In the genomic region with DNA sequence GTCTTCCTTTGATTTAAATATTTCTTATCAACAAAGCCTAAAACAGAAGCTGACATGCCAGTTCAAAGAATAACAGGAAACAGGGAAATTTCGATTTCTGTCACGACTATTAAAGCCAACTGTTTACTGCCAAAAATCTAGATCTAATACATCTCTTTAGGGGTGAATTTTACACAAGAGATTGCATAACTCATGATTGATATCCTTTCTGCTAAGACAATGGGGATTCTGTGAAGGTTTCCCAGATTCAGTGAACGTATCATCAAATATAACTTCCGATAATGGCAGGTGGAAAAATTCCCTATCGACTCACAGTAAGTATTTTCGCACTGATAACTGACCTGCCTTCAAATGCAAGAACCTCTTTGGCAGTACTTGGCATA, we compare ENCODE assay signal across 12 cellular contexts. TPM values are rescaled to one million over a fixed set of nuclear protein-coding genes. Genes with fewer than 3 reads are reported as not detected.
DNase-seq lines count a peak whose midpoint lies in the region; ATAC-seq and TF ChIP-seq lines count a peak whose summit lies in the region.
"Had no signal": no experiment of that assay in that cellular context is flagged by ENCODE, and none has a peak within 500 bp of the region (broad histone marks: within the 10 kb centered on the region; RNA-seq: fewer than 3 reads in every experiment).

No MANE protein-coding gene starts in this region.

- H3K4me1 Mint-ChIP-seq in stimulated activated naive CD8-positive, alpha-beta T cell treated with anti-CD3 and anti-CD28 coated beads, Interleukin-15, Interleukin-2, amounts not matched to agents 100 ng/mL and 50 ng/mL, for 24 hours (ENCODE audit: low read depth): peaks cover 28% of the 10 kb centered on the region

- peak overlapping the region; percentile 30 for H3K4me3 Mint-ChIP-seq in stimulated activated naive CD8-positive, alpha-beta T cell treated with anti-CD3 and anti-CD28 coated beads, Interleukin-15, Interleukin-2, amounts not matched to agents 100 ng/mL and 50 ng/mL, for 24 hours

- H3K4me3 ChIP-seq in PC-9: no peak overlapping the region
- H3K4me3 ChIP-seq in upper lobe of right lung: no peak overlapping the region

- H3K9me3 Mint-ChIP-seq in stimulated activated naive CD8-positive, alpha-beta T cell treated with anti-CD3 and anti-CD28 coated beads, Interleukin-15, Interleukin-2, amounts not matched to agents 100 ng/mL and 50 ng/mL, for 24 hours: no peaks in the 10 kb centered on the region

- H3K79me2 ChIP-seq in PC-9 (ENCODE audit: low read depth): 0 out of 2 replicates have a peak, but pooled peaks cover 5% of the 10 kb centered on the region

- POLR2A ChIA-PET in PC-9 (lab: Charles Lee; ENCODE audit: unreplicated experiment): interaction anchor here (0.5 to 0.6 kb wide), 2 partner anchors 62 to 100 kb away, joined by 3 read pairs; no protein-coding TSS in a partner anchor

- H3K4me1 ChIP-seq in PC-9 (replicated peaks; ENCODE audit: insufficient read depth) (peaks cover 22% of the 10 kb centered on the region), upper lobe of right lung (peaks cover 8% of the 10 kb centered on the region)

- H3K9me3 ChIP-seq in PC-9 (ENCODE audit: insufficient read depth, low read depth): no peaks in the 10 kb centered on the region
- no peaks in the 10 kb centered on the region for H3K9me3 ChIP-seq in upper lobe of right lung

- H3K27me3 ChIP-seq in PC-9 (ENCODE audit: insufficient read depth, low read depth) (no peaks in the 10 kb centered on the region), upper lobe of right lung (no peaks in the 10 kb centered on the region)

- H4K20me1 ChIP-seq in PC-9 (ENCODE audit: insufficient read depth): no peaks in the 10 kb centered on the region

- BruUV-seq in PC-9 (replicated peaks; lab: Mats Ljungman, UMichigan): no TSS peak

- no peak overlapping the region for H3K27ac Mint-ChIP-seq in stimulated activated naive CD8-positive, alpha-beta T cell treated with anti-CD3 and anti-CD28 coated beads, Interleukin-15, Interleukin-2, amounts not matched to agents 100 ng/mL and 50 ng/mL, for 24 hours

- DNase-seq in stimulated activated naive CD8-positive, alpha-beta T cell treated with anti-CD3 and anti-CD28 coated beads, Interleukin-15, Interleukin-2, amounts not matched to agents 100 U/mL and 50 U/mL, for 24 hours: no peak
- no peak for DNase-seq in PC-9
- no peak for DNase-seq in epithelial cell of prostate (ENCODE audit: low read depth, low spot score)
- no peak for DNase-seq in upper lobe of right lung
- DNase-seq in superior temporal gyrus (ENCODE audit: extremely low spot score): no peak
- no peak for DNase-seq in NCI-H1092 treated with DMSO at 0.1 percent for 48 hours (lab: John Stamatoyannopoulos, UW)
- DNase-seq in islet precursor cell: no peak
- DNase-seq: aorta; GDM1; stimulated activated CD4-positive, alpha-beta T cell treated with anti-CD3 and anti-CD28 coated beads, Interleukin-2, amount 100 ng/mL, for 24 hours had no signal

- H3K36me3 ChIP-seq in PC-9 (ENCODE audit: low read depth) (0 out of 2 replicates have a peak, but pooled peaks cover 4% of the 10 kb centered on the region), upper lobe of right lung (no peaks in the 10 kb centered on the region)

- intact Hi-C loops in PC-9 (cut with micrococcal nuclease; ENCODE audit: unreplicated experiment): loop anchor here (5.0 kb wide), 1 partner anchor 36 kb away; no protein-coding TSS in a partner anchor
- intact Hi-C loops in upper lobe of right lung (cut with DNase I): no loop called here

- no peaks in the 10 kb centered on the region for H3K9me2 ChIP-seq in PC-9 (ENCODE audit: insufficient read depth)

- peak overlapping the region; percentile 52 for H3K27ac ChIP-seq in PC-9
- peak overlapping the region; percentile 85 for H3K27ac ChIP-seq in epithelial cell of prostate
- peak overlapping the region; percentile 20 for H3K27ac ChIP-seq in upper lobe of right lung

- TF ChIP-seq CTCF in PC-9 (conservative IDR thresholded peaks at IDR 0.05) (no peak), upper lobe of right lung (IDR thresholded peaks at IDR 0.05) (no peak)

- H3F3A ChIP-seq in PC-9 (ENCODE audit: insufficient read depth, low read depth): peaks cover 27% of the 10 kb centered on the region

- CTCF ChIA-PET in PC-9 (lab: Charles Lee): no interaction called here

- H3K4me2 ChIP-seq in PC-9: peak overlapping the region; percentile 35

- no peak for ATAC-seq in stimulated activated naive CD8-positive, alpha-beta T cell treated with anti-CD3 and anti-CD28 coated beads, Interleukin-15, Interleukin-2, amounts not matched to agents 100 U/mL and 50 U/mL, for 24 hours
- no peak for ATAC-seq in upper lobe of right lung
- ATAC-seq: SK-N-SH treated with all-trans-retinoic acid at 6 μM for 48 hours had no signal

- no peaks in the 10 kb centered on the region for H3K36me3 Mint-ChIP-seq in stimulated activated naive CD8-positive, alpha-beta T cell treated with anti-CD3 and anti-CD28 coated beads, Interleukin-15, Interleukin-2, amounts not matched to agents 100 ng/mL and 50 ng/mL, for 24 hours (ENCODE audit: low read depth)

- no peak overlapping the region for H2AFZ ChIP-seq in PC-9

- no peaks in the 10 kb centered on the region for H3K27me3 Mint-ChIP-seq in stimulated activated naive CD8-positive, alpha-beta T cell treated with anti-CD3 and anti-CD28 coated beads, Interleukin-15, Interleukin-2, amounts not matched to agents 100 ng/mL and 50 ng/mL, for 24 hours

RNA-seq across cellular contexts. Expression of gene NHSL1, which starts 42.9 kb away (rescaled TPM):
- total RNA-seq in PC-9 (2021) (17.5 and 17.8 TPM in 2 replicates), upper lobe of right lung (69.5 TPM)

RNA-seq across cellular contexts. Expression of gene HEBP2, which starts 52.4 kb away (rescaled TPM):
- total RNA-seq in PC-9 (2021) (41.0 and 55.0 TPM in 2 replicates), upper lobe of right lung (41.9 TPM)

Comparison
In these comparisons a context has a peak if more than half of its experiments do, and no peak if none do; other contexts are left out.
1. H3K27ac ChIP-seq: peak in every context shown above with its lines; median percentile 85 in epithelial cell of prostate; 52 in PC-9; 20 in upper lobe of right lung.